Comparison of ENCODE assay signal across 12 cellular contexts in the genomic region with DNA sequence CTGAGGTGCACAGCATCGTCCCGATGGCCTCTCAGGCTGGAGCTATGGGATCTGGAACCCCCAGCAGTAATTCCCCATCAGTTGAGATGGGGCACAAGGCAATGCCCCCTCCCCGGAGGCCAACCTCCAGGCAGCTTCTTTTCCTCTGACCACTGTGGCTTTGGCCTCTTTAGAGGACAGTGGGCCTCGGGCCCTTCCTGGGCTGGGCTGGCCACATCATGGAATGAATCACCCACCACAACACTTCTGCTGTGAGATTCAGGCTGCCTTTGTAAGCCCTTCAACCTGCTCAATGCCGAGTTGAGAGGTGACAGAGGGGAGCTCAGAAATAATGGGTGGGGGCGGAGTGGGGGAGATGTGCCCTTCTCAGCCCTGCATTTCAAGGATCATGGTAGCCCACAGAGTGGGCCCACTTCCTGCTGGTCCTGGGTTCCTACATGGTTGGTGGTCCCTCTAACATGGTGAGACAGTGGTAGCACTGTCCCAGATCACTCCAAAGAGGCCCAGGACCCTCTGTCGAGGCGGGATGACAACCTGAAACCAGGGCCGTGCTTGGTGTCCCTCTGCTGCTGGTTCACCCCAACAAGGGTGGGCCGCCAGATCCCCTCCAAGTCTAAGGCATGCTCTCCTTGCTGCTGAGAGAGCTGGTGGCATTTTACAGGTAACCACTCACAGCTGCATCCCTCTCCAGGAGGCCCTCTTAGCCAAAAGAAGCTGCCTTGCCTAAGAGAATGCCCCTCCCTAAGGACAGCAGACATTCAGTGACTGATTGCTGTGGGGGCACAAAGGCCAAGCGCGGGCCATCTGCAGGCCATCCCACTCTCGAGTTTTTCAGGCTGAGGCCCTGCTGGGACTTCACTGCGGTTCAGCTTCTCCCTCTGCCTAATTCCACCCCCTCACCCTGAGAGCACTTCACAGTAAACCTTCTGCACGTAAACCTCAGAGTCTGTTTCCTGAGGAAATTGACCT. TPM values are rescaled to one million over a fixed set of nuclear protein-coding genes. Genes with fewer than 3 reads are reported as not detected.
DNase-seq lines count a peak whose midpoint lies in the region; ATAC-seq and TF ChIP-seq lines count a peak whose summit lies in the region.
"Had no signal": no experiment of that assay in that cellular context is flagged by ENCODE, and none has a peak within 500 bp of the region (broad histone marks: within the 10 kb centered on the region; RNA-seq: fewer than 3 reads in every experiment).

No MANE protein-coding gene starts in this region.

- peaks cover 8 to 22% (median 14%) of the 10 kb centered on the region in 5 donors for H3K36me3 Mint-ChIP-seq in naive thymus-derived CD4-positive, alpha-beta T cell

- no peaks in the 10 kb centered on the region for H3K9me3 ChIP-seq in naive thymus-derived CD4-positive, alpha-beta T cell (ENCODE audit: control insufficient read depth in 2 of 3, low read length in 3 of 3)
- H3K9me3 ChIP-seq: Caco-2 had no signal

- no peak for ATAC-seq in naive thymus-derived CD4-positive, alpha-beta T cell
- ATAC-seq in HG03095 (IDR thresholded peaks at IDR 0.05; ENCODE audit: unreplicated experiment) (no peak), GM19463 (IDR thresholded peaks at IDR 0.05; ENCODE audit: unreplicated experiment) (no peak)
- ATAC-seq: activated naive CD4-positive, alpha-beta T cell treated with anti-CD3 and anti-CD28 coated beads, Interleukin-2, amount 50 U/mL, for 72 hours had no signal

- H3K4me3 Mint-ChIP-seq in naive thymus-derived CD4-positive, alpha-beta T cell: peak overlapping the region in 2 of 10 donors; percentile 27 to 37

- peaks cover 4 to 22% of the 10 kb centered on the region in 2 donors for H3K4me1 ChIP-seq in naive thymus-derived CD4-positive, alpha-beta T cell (ENCODE audit: control insufficient read depth in 2 of 2, insufficient read depth in 2 of 2, low read length in 2 of 2)
- H3K4me1 ChIP-seq: Caco-2 had no signal

- no peaks in the 10 kb centered on the region for H3K27me3 ChIP-seq in naive thymus-derived CD4-positive, alpha-beta T cell (ENCODE audit: control insufficient read depth in 2 of 2, insufficient read depth in 2 of 2, low read length in 2 of 2)

- intact Hi-C loops in naive thymus-derived CD4-positive, alpha-beta T cell (cut with micrococcal nuclease): no loop called here

- no peak overlapping the region for H3K4me3 ChIP-seq in coronary artery
- no peak overlapping the region for H3K4me3 ChIP-seq in naive thymus-derived CD4-positive, alpha-beta T cell (ENCODE audit: low read length)

- no peak for TF ChIP-seq CTCF in coronary artery (IDR thresholded peaks at IDR 0.05)

- no peaks in the 10 kb centered on the region for H3K9me3 Mint-ChIP-seq in naive thymus-derived CD4-positive, alpha-beta T cell
- H3K9me3 Mint-ChIP-seq: activated naive CD4-positive, alpha-beta T cell treated with anti-CD3 and anti-CD28 coated beads, Interleukin-2, amount 50 U/mL, for 72 hours had no signal

- POLR2A ChIA-PET in naive thymus-derived CD4-positive, alpha-beta T cell (lab: Charles Lee): interaction anchor here (0.6 to 13.8 kb wide), 3 partner anchors 10 to 268 kb away, joined by 3 to 155 read pairs (median 6); no protein-coding TSS in a partner anchor

- peak; percentile 8 for DNase-seq in CD1c-positive myeloid dendritic cell (ENCODE audit: extremely low spot score)
- DNase-seq in M059J (ENCODE audit: low read depth): peak; percentile 94
- DNase-seq in coronary artery (ENCODE audit: low spot score): no peak
- DNase-seq in naive thymus-derived CD4-positive, alpha-beta T cell: no peak
- DNase-seq in NCI-H2107 (lab: John Stamatoyannopoulos, UW): no peak
- DNase-seq in NCI-H2171 treated with DMSO at 0.1 percent for 48 hours (lab: John Stamatoyannopoulos, UW): no peak
- DNase-seq: Caco-2, retina, SIG-M5 had no signal

- H3K27ac Mint-ChIP-seq in naive thymus-derived CD4-positive, alpha-beta T cell: peak overlapping the region in 5 of 9 donors; percentile 46 to 83 (median 63)

- CTCF ChIA-PET in naive thymus-derived CD4-positive, alpha-beta T cell (lab: Charles Lee): interaction anchor here (7.6 kb wide), 1 partner anchor 15 kb away, joined by 115 read pairs; no protein-coding TSS in a partner anchor

- peaks cover 6 to 64% (median 12%) of the 10 kb centered on the region in 3 experiments for H3K36me3 ChIP-seq in naive thymus-derived CD4-positive, alpha-beta T cell (ENCODE audit: control insufficient read depth in 2 of 3, insufficient read depth in 3 of 3, low read length in 3 of 3)

- peaks cover 6 to 37% (median 34%) of the 10 kb centered on the region in 7 donors for H3K4me1 Mint-ChIP-seq in naive thymus-derived CD4-positive, alpha-beta T cell

- H3K27ac ChIP-seq in coronary artery: peak overlapping the region; percentile 2 to 91
- no peak overlapping the region for H3K27ac ChIP-seq in naive thymus-derived CD4-positive, alpha-beta T cell (ENCODE audit: low read depth, low read length)

- no peaks in the 10 kb centered on the region for H3K27me3 Mint-ChIP-seq in naive thymus-derived CD4-positive, alpha-beta T cell

RNA-seq across cellular contexts. Expression of a gene that starts 29.7 kb away (rescaled TPM):
- total RNA-seq in M059J (2014; rRNA removed; shearing (Covaris generic)): 35.8 and 44.5 TPM in 2 replicates
- total RNA-seq in naive thymus-derived CD4-positive, alpha-beta T cell: 10 to 100 TPM in 1 of 5 experiments, 1 to 10 TPM in 4; 1.5 to 12.5 (median 2.2) TPM
- polyA plus RNA-seq in naive thymus-derived CD4-positive, alpha-beta T cell: under 1 TPM; 0.43 to 0.66 TPM

RNA-seq across cellular contexts. Expression of a gene that starts 32.5 kb away (rescaled TPM):
- 13.2 and 21.4 TPM in 2 replicates for total RNA-seq in M059J (2014; rRNA removed; shearing (Covaris generic))
- total RNA-seq in naive thymus-derived CD4-positive, alpha-beta T cell: 10 to 100 TPM; 27.6 to 56.8 (median 48.2) TPM
- 10 to 100 TPM; 28.0 to 43.1 TPM for polyA plus RNA-seq in naive thymus-derived CD4-positive, alpha-beta T cell

RNA-seq across cellular contexts. Expression of a gene that starts 44.5 kb away (rescaled TPM):
- 6.8 and 7.6 TPM in 2 replicates for total RNA-seq in M059J (2014; rRNA removed; shearing (Covaris generic))
- total RNA-seq in naive thymus-derived CD4-positive, alpha-beta T cell: 10 to 100 TPM; 21.9 to 49.7 (median 35.7) TPM
- 100 to 1,000 TPM; 106 to 144 TPM for polyA plus RNA-seq in naive thymus-derived CD4-positive, alpha-beta T cell

RNA-seq across cellular contexts. Expression of a gene that starts 47.0 kb away (rescaled TPM):
- total RNA-seq in M059J (2014; rRNA removed; shearing (Covaris generic)): 0.25 TPM in 1 of 2 replicates, not detected in the other
- total RNA-seq in naive thymus-derived CD4-positive, alpha-beta T cell: 10 to 100 TPM in 1 of 5 experiments, 1 to 10 TPM in 4; 2.7 to 21.7 (median 3.1) TPM
- under 1 TPM; 0.17 to 0.37 TPM for polyA plus RNA-seq in naive thymus-derived CD4-positive, alpha-beta T cell

Comparison
In these comparisons a context has a peak if more than half of its experiments do, and no peak if none do; other contexts are left out.
1. DNase-seq: peak in CD1c-positive myeloid dendritic cell (single experiment) and M059J (single experiment); none in coronary artery (single experiment), naive thymus-derived CD4-positive, alpha-beta T cell (0 of 9), NCI-H2107 (single experiment) and NCI-H2171 treated with DMSO at 0.1 percent for 48 hours (single experiment).